In genomic region chr15:38696120-38696727, GRCh38 we compare ENCODE assay signal across 8 cellular contexts.
DNase-seq lines count a peak whose midpoint lies in the region; ATAC-seq, FAIRE-seq and TF ChIP-seq lines count a peak whose summit lies in the region.

No MANE protein-coding gene starts in this region.

- H2AFZ ChIP-seq in astrocyte (ENCODE audit: low read depth, low read length) = peak overlapping the region; percentile 16

- no peaks in the 10 kb centered on the region for H3K27me3 ChIP-seq in astrocyte (ENCODE audit: insufficient read depth, low read length)

- no peak overlapping the region for H3K9ac ChIP-seq in astrocyte (ENCODE audit: low read length)

- H3K27me3 Mint-ChIP-seq in T-cell = no peaks in the 10 kb centered on the region
- peaks cover 2% of the 10 kb centered on the region for H3K27me3 Mint-ChIP-seq in astrocyte (ENCODE audit: low read depth, unreplicated experiment)

- H3K9me3 ChIP-seq in astrocyte (ENCODE audit: insufficient read depth, low read depth, low read length) = no peaks in the 10 kb centered on the region

- CTCF ChIA-PET in T-cell (lab: Charles Lee) = interaction anchor here (0.5 to 4.5 kb wide), 19 partner anchors 10 to 1080 kb away, joined by 3 to 57 read pairs (median 4); partner anchors contain the start of gene RASGRP1 (in 1 of the 2)

- FAIRE-seq in astrocyte (lab: Jason Lieb, UNC) = peak; percentile 82

- no peak overlapping the region for H3K27ac ChIP-seq in astrocyte (ENCODE audit: low read depth, low read length)

- ATAC-seq in GM18498 (IDR thresholded peaks at IDR 0.05; ENCODE audit: unreplicated experiment) = peak; percentile 47
- ATAC-seq in HG02678 (IDR thresholded peaks at IDR 0.05; ENCODE audit: unreplicated experiment) = peak; percentile 54
- peak; percentile 94 to 97 (median 97) for ATAC-seq in T-cell (replicated peaks in 1 of 4)

- H3K36me3 ChIP-seq in astrocyte (ENCODE audit: insufficient read depth, low read length) = no peaks in the 10 kb centered on the region

- POLR2A ChIA-PET in T-cell (lab: Charles Lee) = interaction anchor here (0.5 to 1.0 kb wide), 6 partner anchors 16 to 242 kb away, joined by 3 to 6 read pairs (median 4); partner anchors contain the start of gene FAM98B (in 1 of the 2)

- peak overlapping the region; percentile 35 to 69 (median 44) for H3K4me3 Mint-ChIP-seq in T-cell
- no peak overlapping the region for H3K4me3 Mint-ChIP-seq in astrocyte (ENCODE audit: unreplicated experiment)

- H3K4me3 ChIP-seq in astrocyte (ENCODE audit: insufficient read depth, low read depth, low read length) = no peak overlapping the region

- H3K27ac Mint-ChIP-seq in T-cell = peak overlapping the region; percentile 81 to 89
- H3K27ac Mint-ChIP-seq in astrocyte (ENCODE audit: unreplicated experiment) = no peak overlapping the region

- H3K9me3 Mint-ChIP-seq in T-cell = no peaks in the 10 kb centered on the region
- no peaks in the 10 kb centered on the region for H3K9me3 Mint-ChIP-seq in astrocyte (ENCODE audit: unreplicated experiment)

- H3K79me2 ChIP-seq in astrocyte (ENCODE audit: insufficient read depth, low read length) = no peaks in the 10 kb centered on the region

- H3K36me3 Mint-ChIP-seq in T-cell (no peaks in the 10 kb centered on the region), astrocyte (ENCODE audit: low read depth, unreplicated experiment) (no peaks in the 10 kb centered on the region)

- DNase-seq in T-cell (peak in 31 of 34 experiments; percentile 24 to 67 (median 47)), astrocyte (ENCODE audit: low read depth) (peak; percentile 64), putamen (ENCODE audit: low spot score) (no peak), SW 1271 (lab: John Stamatoyannopoulos, UW) (no peak), cortex of kidney (lab: John Stamatoyannopoulos, UW) (no peak)
- peak; percentile 45 for DNase-seq in stimulated activated CD8-positive, alpha-beta memory T cell treated with anti-CD3 and anti-CD28 coated beads, Interleukin-12 subunit alpha, Interleukin-12 subunit beta, amount 100 ng/mL, for 4 hours (ENCODE audit: low read depth)

- no peaks in the 10 kb centered on the region for H4K20me1 ChIP-seq in astrocyte (ENCODE audit: insufficient read depth, low read length)

- H3K4me1 ChIP-seq in astrocyte (ENCODE audit: insufficient read depth, low read length) = peaks cover 9% of the 10 kb centered on the region

- no peak for TF ChIP-seq CTCF in astrocyte (IDR thresholded peaks at IDR 0.05; ENCODE audit: insufficient read depth, low read depth, low read length)

- peak overlapping the region; percentile 5 for H3K4me2 ChIP-seq in astrocyte (ENCODE audit: low read length)

- H3K4me1 Mint-ChIP-seq in T-cell = peaks cover 59 to 76% (median 64%) of the 10 kb centered on the region in 3 donors
- H3K4me1 Mint-ChIP-seq in astrocyte (ENCODE audit: low read depth, unreplicated experiment) = peaks cover 5% of the 10 kb centered on the region

Comparison
In these comparisons a context has a peak if more than half of its experiments do, and no peak if none do; other contexts are left out.
1. ATAC-seq: peak in every context shown above with its lines; median percentile 97 in T-cell; 54 in HG02678; 47 in GM18498.
2. DNase-seq: peak in T-cell (31 of 34), astrocyte (single experiment) and stimulated activated CD8-positive, alpha-beta memory T cell treated with anti-CD3 and anti-CD28 coated beads, Interleukin-12 subunit alpha, Interleukin-12 subunit beta, amount 100 ng/mL, for 4 hours (single experiment); none in putamen (single experiment), SW 1271 (0 of 2) and cortex of kidney (single experiment).